ENCODE assay signal across 8 cellular contexts in the genomic region with DNA sequence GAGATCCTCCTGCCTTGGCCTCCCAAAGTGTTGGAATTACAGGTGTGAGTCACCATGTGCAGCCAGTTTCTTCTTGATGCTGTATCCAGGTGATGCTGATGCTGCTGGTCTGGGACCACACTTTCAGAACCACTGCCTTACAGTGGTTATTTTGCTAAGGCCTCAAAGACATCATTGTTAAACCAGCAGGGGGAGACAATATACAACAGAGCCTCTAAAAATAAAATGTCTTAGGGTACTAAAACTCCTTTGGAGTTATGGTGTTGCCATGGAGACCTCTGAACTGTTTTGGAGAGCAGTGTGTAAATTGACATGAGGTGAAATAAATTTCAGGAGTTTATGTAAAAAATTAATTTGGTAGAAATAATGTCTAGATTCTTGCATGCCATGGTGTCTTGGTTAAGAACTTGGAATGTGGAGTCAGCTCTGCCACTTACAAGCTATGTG. TPM values are rescaled to one million over a fixed set of nuclear protein-coding genes. Genes with fewer than 3 reads are reported as not detected.
DNase-seq lines count a peak whose midpoint lies in the region; ATAC-seq, FAIRE-seq and TF ChIP-seq lines count a peak whose summit lies in the region.

No MANE protein-coding gene starts in this region.

- peak in 5 of 6 experiments; percentile 38 to 80 (median 67) for DNase-seq in stimulated activated naive CD4-positive, alpha-beta T cell (lab: John Stamatoyannopoulos, UW)
- no peak for DNase-seq in stimulated activated naive CD4-positive, alpha-beta T cell treated with Interleukin-2 at 50 U/mL for 16 hours (lab: John Stamatoyannopoulos, UW)
- peak; percentile 39 to 70 for DNase-seq in SHP77 (lab: John Stamatoyannopoulos, UW)
- no peak for DNase-seq in breast epithelium (ENCODE audit: low spot score in 2 of 2)
- peak; percentile 44 for DNase-seq in keratinocyte (ENCODE audit: low read depth, low spot score)
- DNase-seq in stomach, result no peak

- peak; percentile 83 for TF ChIP-seq CTCF in Loucy (conservative IDR thresholded peaks at IDR 0.05; ENCODE audit: low read length)
- TF ChIP-seq CTCF in breast epithelium (IDR thresholded peaks at IDR 0.05), result peak; percentile 47 to 54 (median 50)
- peak; percentile 34 to 56 (median 43) for TF ChIP-seq CTCF in keratinocyte (optimal IDR thresholded peaks at IDR 0.05 in 1 of 3, IDR thresholded peaks at IDR 0.05 in 1 of 3, conservative IDR thresholded peaks at IDR 0.05 in 1 of 3; ENCODE audit: extremely low read depth in 1 of 3, insufficient read depth in 2 of 3, low read length in 3 of 3)
- TF ChIP-seq CTCF in stomach (IDR thresholded peaks at IDR 0.05), result peak in 5 of 7 experiments; percentile 45 to 76 (median 50)

- peaks cover 26% of the 10 kb centered on the region for H3K4me1 ChIP-seq in Loucy (ENCODE audit: insufficient read depth, low read length, poor library complexity, severe bottlenecking)
- H3K4me1 ChIP-seq in breast epithelium, result no peaks in the 10 kb centered on the region
- H3K4me1 ChIP-seq in keratinocyte (ENCODE audit: control insufficient read depth, extremely low read depth, insufficient read depth, low read length), result peaks cover 25% of the 10 kb centered on the region
- H3K4me1 ChIP-seq in stomach, result peaks cover 6 to 39% (median 18%) of the 10 kb centered on the region in 4 donors

- H3K27me3 ChIP-seq in Loucy (ENCODE audit: insufficient read depth, low read length, poor library complexity, severe bottlenecking), result no peaks in the 10 kb centered on the region
- no peaks in the 10 kb centered on the region for H3K27me3 ChIP-seq in breast epithelium
- H3K27me3 ChIP-seq in keratinocyte (ENCODE audit: control insufficient read depth, extremely low read depth, insufficient read depth, low read length), result no peaks in the 10 kb centered on the region
- H3K27me3 ChIP-seq in stomach, result no peaks in the 10 kb centered on the region

- H3K4me2 ChIP-seq in Loucy (ENCODE audit: low read depth, low read length, poor library complexity, severe bottlenecking) (peak overlapping the region; percentile 81), keratinocyte (ENCODE audit: control insufficient read depth, extremely low read depth, insufficient read depth, low read depth, low read length) (no peak overlapping the region)

- TF ChIP-seq EP300 in stomach (IDR thresholded peaks at IDR 0.05), result no peak

- no peak for ATAC-seq in GM21367 (IDR thresholded peaks at IDR 0.05; ENCODE audit: unreplicated experiment)

- no peaks in the 10 kb centered on the region for H3K9me3 ChIP-seq in Loucy (ENCODE audit: insufficient read depth, low read depth, low read length)
- no peaks in the 10 kb centered on the region for H3K9me3 ChIP-seq in breast epithelium
- H3K9me3 ChIP-seq in keratinocyte (ENCODE audit: control insufficient read depth, low read depth, low read length), result no peaks in the 10 kb centered on the region
- no peaks in the 10 kb centered on the region for H3K9me3 ChIP-seq in stomach

- intact Hi-C loops in breast epithelium (cut with DNase I; ENCODE audit: low total_unique reads), result no loop called here
- intact Hi-C loops in stomach (cut with DNase I; ENCODE audit: low total_unique reads), result loop anchor here (10.0 kb wide), 1 partner anchor 46 kb away; no protein-coding TSS in a partner anchor

- H3K36me3 ChIP-seq in Loucy (ENCODE audit: insufficient read depth, low read length) (no peaks in the 10 kb centered on the region), breast epithelium (no peaks in the 10 kb centered on the region), keratinocyte (ENCODE audit: control insufficient read depth in 2 of 2, extremely low read depth in 1 of 2, insufficient read depth in 2 of 2, low read length in 2 of 2) (no peaks in the 10 kb centered on the region), stomach (no peaks in the 10 kb centered on the region)

- H3K9ac ChIP-seq in Loucy (ENCODE audit: low read depth, low read length, poor library complexity, severe bottlenecking) (no peak overlapping the region), keratinocyte (ENCODE audit: control insufficient read depth, extremely low read depth, insufficient read depth, low read length) (no peak overlapping the region)

- no peak overlapping the region for H2AFZ ChIP-seq in Loucy (ENCODE audit: low read length)
- H2AFZ ChIP-seq in keratinocyte (ENCODE audit: control insufficient read depth, low read length), result no peak overlapping the region

- TF ChIP-seq POLR2A in breast epithelium (IDR thresholded peaks at IDR 0.05), result no peak
- TF ChIP-seq POLR2A in stomach (IDR thresholded peaks at IDR 0.05), result no peak

- H3K9me1 ChIP-seq in keratinocyte (ENCODE audit: control insufficient read depth, extremely low read depth, insufficient read depth, low read length), result no peaks in the 10 kb centered on the region

- H3K4me3 ChIP-seq in Loucy (ENCODE audit: low read length, poor library complexity, severe bottlenecking) (peak overlapping the region; percentile 77), breast epithelium (no peak overlapping the region), keratinocyte (ENCODE audit: control insufficient read depth in 2 of 3, extremely low read depth in 1 of 3, insufficient read depth in 2 of 3, low read depth in 1 of 3, low read length in 3 of 3) (no peak overlapping the region), stomach (no peak overlapping the region)

- FAIRE-seq in keratinocyte (lab: Jason Lieb, UNC), result peak; percentile 32

- H3K27ac ChIP-seq in breast epithelium, result peak overlapping the region; percentile 86 to 91
- peak overlapping the region; percentile 71 for H3K27ac ChIP-seq in keratinocyte (ENCODE audit: control insufficient read depth, insufficient read depth, low read length)
- peak overlapping the region in 3 of 5 donors; percentile 76 to 87 (median 81) for H3K27ac ChIP-seq in stomach

- dilution Hi-C loops in keratinocyte (cut with MboI; ENCODE audit: extremely low pct_ligation_motif_present, low sequenced_read_pairs), result no loop called here

- no peaks in the 10 kb centered on the region; the same call in 1 of the 2 replicates for H3F3A ChIP-seq in Loucy (ENCODE audit: low read depth)

- H3K79me2 ChIP-seq in Loucy (ENCODE audit: insufficient read depth, low read length), result no peaks in the 10 kb centered on the region
- no peaks in the 10 kb centered on the region for H3K79me2 ChIP-seq in keratinocyte (ENCODE audit: control insufficient read depth, insufficient read depth, low read length)

- H3K9me2 ChIP-seq in Loucy (replicated peaks; ENCODE audit: low read depth, low read length), result no peaks in the 10 kb centered on the region

- H4K20me1 ChIP-seq in Loucy (ENCODE audit: insufficient read depth, low read length, poor library complexity, severe bottlenecking), result no peaks in the 10 kb centered on the region
- no peaks in the 10 kb centered on the region for H4K20me1 ChIP-seq in keratinocyte (ENCODE audit: control insufficient read depth, extremely low read depth, insufficient read depth, low read length)

RNA-seq across cellular contexts. Expression of a gene that starts 1.1 kb away (rescaled TPM):
- total RNA-seq in breast epithelium (1 to 10 TPM; 2.9 to 5.2 (median 4.4) TPM), stomach (1 to 10 TPM in 4 of 5 donors, not detected in 1; 1.2 to 9.4 (median 3.9) TPM)
- polyA plus RNA-seq in keratinocyte (3.5 to 9.4 TPM (median 8.2 TPM) in 3 replicates), stomach (1 to 10 TPM; 2.6 to 4.9 (median 4.0) TPM)
- polyA plus RNA-seq in keratinocyte (2011; ENCODE audit: low read depth), result 20.9 TPM
- polyA plus RNA-seq in keratinocyte (2011; cell fraction: cytosol; rRNA removed), result 3.6 and 5.4 TPM in 2 replicates
- polyA plus RNA-seq in keratinocyte (2011; cell fraction: nucleus; rRNA removed), result 2.3 and 2.6 TPM in 2 replicates
- polyA plus RNA-seq in keratinocyte (2012; ENCODE audit: low replicate concordance), result 5.6 and 17.6 TPM in 2 replicates
- polyA minus RNA-seq in keratinocyte, result 2.1 to 21.5 TPM (median 11.0 TPM) in 3 replicates
- 2.5 TPM for polyA minus RNA-seq in keratinocyte (2011; cell fraction: cytosol; rRNA and poly(A)+ RNA removed)
- polyA minus RNA-seq in keratinocyte (2011; cell fraction: nucleus; rRNA and poly(A)+ RNA removed), result 1.9 and 2.8 TPM in 2 replicates

RNA-seq across cellular contexts. Expression of a gene that starts 18.6 kb away (rescaled TPM):
- total RNA-seq in breast epithelium (10 to 100 TPM; 32.8 to 37.6 (median 33.8) TPM), stomach (100 to 1,000 TPM in 1 of 5 donors, 10 to 100 TPM in 3, 1 to 10 TPM in 1; 5.2 to 222 (median 31.6) TPM)
- polyA plus RNA-seq in keratinocyte (24.3 to 29.9 TPM (median 29.0 TPM) in 3 replicates), stomach (10 to 100 TPM; 10.3 to 23.6 (median 18.5) TPM)
- 12.4 TPM for polyA plus RNA-seq in keratinocyte (2011; ENCODE audit: low read depth)
- polyA plus RNA-seq in keratinocyte (2011; cell fraction: cytosol; rRNA removed), result 30.1 and 33.4 TPM in 2 replicates
- 39.1 and 41.1 TPM in 2 replicates for polyA plus RNA-seq in keratinocyte (2011; cell fraction: nucleus; rRNA removed)
- polyA plus RNA-seq in keratinocyte (2012; ENCODE audit: low replicate concordance), result 15.4 and 24.0 TPM in 2 replicates
- 3.8 to 13.5 TPM (median 9.0 TPM) in 3 replicates for polyA minus RNA-seq in keratinocyte
- 24.7 TPM for polyA minus RNA-seq in keratinocyte (2011; cell fraction: cytosol; rRNA and poly(A)+ RNA removed)
- polyA minus RNA-seq in keratinocyte (2011; cell fraction: nucleus; rRNA and poly(A)+ RNA removed), result 5.5 and 6.4 TPM in 2 replicates

RNA-seq across cellular contexts. Expression of a gene that starts 55.8 kb away (rescaled TPM):
- total RNA-seq in breast epithelium (100 to 1,000 TPM in 1 of 3 donors, 10 to 100 TPM in 2; 62.8 to 169 (median 80.6) TPM), stomach (10 to 100 TPM; 43.0 to 84.3 (median 58.9) TPM)
- polyA plus RNA-seq in keratinocyte (54.4 to 94.4 TPM (median 62.1 TPM) in 3 replicates), stomach (100 to 1,000 TPM in 1 of 3 donors, 10 to 100 TPM in 2; 82.7 to 114 (median 95.1) TPM)
- 76.2 TPM for polyA plus RNA-seq in keratinocyte (2011; ENCODE audit: low read depth)
- polyA plus RNA-seq in keratinocyte (2011; cell fraction: cytosol; rRNA removed), result 63.2 and 81.0 TPM in 2 replicates
- 14.9 and 19.9 TPM in 2 replicates for polyA plus RNA-seq in keratinocyte (2011; cell fraction: nucleus; rRNA removed)
- polyA plus RNA-seq in keratinocyte (2012; ENCODE audit: low replicate concordance), result 63.8 and 80.2 TPM in 2 replicates
- 16.7 to 36.1 TPM (median 18.6 TPM) in 3 replicates for polyA minus RNA-seq in keratinocyte
- 18.8 TPM for polyA minus RNA-seq in keratinocyte (2011; cell fraction: cytosol; rRNA and poly(A)+ RNA removed)
- 6.2 and 7.1 TPM in 2 replicates for polyA minus RNA-seq in keratinocyte (2011; cell fraction: nucleus; rRNA and poly(A)+ RNA removed)

Comparison
In these comparisons a context has a peak if more than half of its experiments do, and no peak if none do; other contexts are left out.
1. DNase-seq: peak in stimulated activated naive CD4-positive, alpha-beta T cell (5 of 6), SHP77 (2 of 2) and keratinocyte (single experiment); none in stimulated activated naive CD4-positive, alpha-beta T cell treated with Interleukin-2 at 50 U/mL for 16 hours (single experiment), breast epithelium (0 of 2) and stomach (single experiment).
2. Peak in every context shown above with its lines, with median percentiles within 50 percentile points of each other: CTCF ChIP-seq and H3K27ac ChIP-seq.